In the genomic region with DNA sequence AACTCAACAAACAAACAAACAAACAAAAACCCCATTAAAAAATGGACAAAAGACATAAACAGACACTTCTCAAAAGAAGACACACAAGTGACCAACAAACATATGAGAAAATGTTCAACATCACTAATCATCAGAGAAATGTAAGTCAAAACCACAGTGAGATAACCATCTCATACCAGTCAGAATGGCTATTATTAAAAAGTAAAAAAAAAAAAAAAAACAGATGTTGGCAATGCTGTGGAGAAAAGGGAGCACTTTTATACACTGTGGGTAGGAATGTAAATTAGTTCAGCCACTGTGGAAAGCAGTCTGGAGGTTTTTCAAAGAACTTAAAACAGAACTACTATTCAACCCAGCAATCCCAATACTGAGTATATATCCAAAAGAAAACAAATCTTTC, we compare ENCODE assay signal across 24 cellular contexts.
"Had no signal": no experiment of that assay in that cellular context is flagged by ENCODE, and none has a peak within 500 bp of the region (broad histone marks: within the 10 kb centered on the region; RNA-seq: fewer than 3 reads in every experiment).

No MANE protein-coding gene starts in this region.

- H3K79me2 ChIP-seq: hepatocyte had no signal

- H3K4me1 ChIP-seq: gastrocnemius medialis, suprapubic skin, tibial nerve had no signal

- FAIRE-seq: keratinocyte, small intestine had no signal

- H3K4me2 ChIP-seq: hepatocyte had no signal

- H3K4me3 ChIP-seq: gastrocnemius medialis, hepatocyte, right lobe of liver, suprapubic skin, tibial nerve had no signal

- H3K36me3 ChIP-seq: gastrocnemius medialis, right lobe of liver, suprapubic skin, tibial nerve had no signal

- ATAC-seq: esophagus mucosa; gastrocnemius medialis; left cardiac atrium; left ventricle myocardium superior; right lobe of liver; stimulated activated naive B cell treated with anti-CD40 and anti-IgM and Interleukin-4, amounts not matched to agents 10 μg/mL and 1 μg/mL and 100 μg/mL, for 72 hours; T-helper 17 cell; WTC11 had no signal

- DNase-seq: activated CD4-positive, alpha-beta memory T cell treated with anti-CD3 and anti-CD28 coated beads, Interleukin-2, amount 10 ng/mL, durations not matched to agents 7 days and 5 days; activated CD4-positive, alpha-beta T cell treated with anti-CD3 and anti-CD28 coated beads for 1 hour; activated CD4-positive, alpha-beta T cell treated with anti-CD3 and anti-CD28 coated beads, Interleukin-2, amount 10 ng/mL, durations not matched to agents 7 days and 5 days; activated CD8-positive, alpha-beta memory T cell treated with anti-CD3 and anti-CD28 coated beads, Interleukin-2, amount 50 U/mL, for 48 hours; activated gamma-delta T cell; activated naive CD4-positive, alpha-beta T cell treated with anti-CD3 and anti-CD28 coated beads, Interleukin-2, amount 10 ng/mL, durations not matched to agents 7 days and 5 days; activated naive CD8-positive, alpha-beta T cell treated with anti-CD3 and anti-CD28 coated beads, Interleukin-2, amount 10 ng/mL, durations not matched to agents 7 days and 5 days; activated T-cell treated with anti-CD3 and anti-CD28 coated beads, Interleukin-2, amount 50 U/mL, for 24 hours; amniotic stem cell; caudate nucleus; gastrocnemius medialis; left cardiac atrium; left ventricle myocardium superior; right lobe of liver; small intestine; stimulated activated CD4-positive, alpha-beta T cell treated with anti-CD3 and anti-CD28 coated beads, Interleukin-1b, Interleukin-23, amount 100 ng/mL, for 48 hours; stimulated activated naive B cell treated with anti-CD40 and anti-IgM and Interleukin-4, amounts not matched to agents 10 μg/mL and 1 μg/mL and 100 μg/mL, for 72 hours; T-helper 17 cell had no signal

- H3K27me3 ChIP-seq: gastrocnemius medialis, hepatocyte, right lobe of liver, suprapubic skin, tibial nerve had no signal

- H3K9me3 ChIP-seq: gastrocnemius medialis, right lobe of liver, suprapubic skin, tibial nerve had no signal

- H2AFZ ChIP-seq: hepatocyte had no signal

- H3K27ac ChIP-seq: gastrocnemius medialis, hepatocyte, right lobe of liver, suprapubic skin, tibial nerve had no signal
